In genomic region chr12:109697270-109697553, GRCh38 we compare ENCODE assay signal across 27 cellular contexts.
"Had no signal": no experiment of that assay in that cellular context is flagged by ENCODE, and none has a peak within 500 bp of the region (broad histone marks: within the 10 kb centered on the region; RNA-seq: fewer than 3 reads in every experiment).

No MANE protein-coding gene starts in this region.

- DNase-seq: hypothalamus; left ventricle myocardium inferior; mesendoderm; naive B cell; natural killer cell; nephron progenitor cell; occipital lobe; stimulated activated CD4-positive, alpha-beta T cell treated with anti-CD3 and anti-CD28 coated beads, Interleukin-12 subunit alpha, Interleukin-12 subunit beta, amount 100 ng/mL, for 4 hours; stimulated activated CD4-positive, alpha-beta T cell treated with anti-CD3 and anti-CD28 coated beads, Interleukin-15, amount 100 ng/mL, for 24 hours; stimulated activated CD4-positive, alpha-beta T cell treated with anti-CD3 and anti-CD28 coated beads, Interleukin-2, amount 100 ng/mL, for 24 hours; stimulated activated CD4-positive, alpha-beta T cell treated with anti-CD3 and anti-CD28 coated beads, Interleukin-4, amount 100 ng/mL, for 1 hour; stimulated activated naive B cell treated with anti-CD40 and anti-IgM and Interleukin-4, amounts not matched to agents 10 μg/mL and 1 μg/mL and 100 μg/mL, for 72 hours; stimulated activated naive CD8-positive, alpha-beta T cell treated with anti-CD3 and anti-CD28 coated beads, Interleukin-15, Interleukin-2, amounts not matched to agents 100 U/mL and 50 U/mL, for 24 hours; stomach; tibial artery; trophoblast cell; upper lobe of right lung had no signal

- H3K4me2 ChIP-seq: neural progenitor cell had no signal

- H3K9me3 Mint-ChIP-seq: mesothelial cell of epicardium; natural killer cell; nephron progenitor cell; stimulated activated naive B cell treated with anti-CD40 and anti-IgM and Interleukin-4, amounts not matched to agents 10 μg/mL and 1 μg/mL and 100 μg/mL, for 72 hours had no signal

- H3K4me1 Mint-ChIP-seq: naive B cell; natural killer cell; stimulated activated naive B cell treated with anti-CD40 and anti-IgM and Interleukin-4, amounts not matched to agents 10 μg/mL and 1 μg/mL and 100 μg/mL, for 72 hours had no signal

- H3K79me2 ChIP-seq: parathyroid adenoma had no signal

- FAIRE-seq: urothelium cell line had no signal

- H3K36me3 Mint-ChIP-seq: mesothelial cell of epicardium; natural killer cell; neural progenitor cell; stimulated activated naive B cell treated with anti-CD40 and anti-IgM and Interleukin-4, amounts not matched to agents 10 μg/mL and 1 μg/mL and 100 μg/mL, for 72 hours had no signal

- H3K27ac Mint-ChIP-seq: mesothelial cell of epicardium; naive B cell; natural killer cell; nephron progenitor cell; stimulated activated naive B cell treated with anti-CD40 and anti-IgM and Interleukin-4, amounts not matched to agents 10 μg/mL and 1 μg/mL and 100 μg/mL, for 72 hours had no signal

- ATAC-seq: natural killer cell; sciatic nerve; stimulated activated naive B cell treated with anti-CD40 and anti-IgM and Interleukin-4, amounts not matched to agents 10 μg/mL and 1 μg/mL and 100 μg/mL, for 72 hours; upper lobe of right lung had no signal

- H3K36me3 ChIP-seq: left ventricle myocardium inferior, neural progenitor cell, neutrophil, right atrium auricular region, stomach, thoracic aorta, tibial artery, upper lobe of right lung had no signal

- H3K9me3 ChIP-seq: left ventricle myocardium inferior, neutrophil, right atrium auricular region, stomach, thoracic aorta, tibial artery, upper lobe of right lung had no signal

- H3K4me3 ChIP-seq: left ventricle myocardium inferior, lung, neural progenitor cell, right atrium auricular region, skin epidermis, stomach, thoracic aorta, tibial artery, upper lobe of right lung had no signal

- H3K4me1 ChIP-seq: right atrium auricular region, tibial artery, upper lobe of right lung had no signal

- H3K9ac ChIP-seq: neural progenitor cell, parathyroid adenoma had no signal

- H2AFZ ChIP-seq: neural progenitor cell, parathyroid adenoma had no signal

- H3K27me3 ChIP-seq: neural progenitor cell, right atrium auricular region, upper lobe of right lung had no signal

- H3K27ac ChIP-seq: left ventricle myocardium inferior, neural progenitor cell, neutrophil, parathyroid adenoma, right atrium auricular region, skin epidermis, stomach, thoracic aorta, tibial artery, upper lobe of right lung had no signal

- H3K4me3 Mint-ChIP-seq: mesothelial cell of epicardium; naive B cell; natural killer cell; nephron progenitor cell; stimulated activated naive B cell treated with anti-CD40 and anti-IgM and Interleukin-4, amounts not matched to agents 10 μg/mL and 1 μg/mL and 100 μg/mL, for 72 hours had no signal
